In the genomic region with DNA sequence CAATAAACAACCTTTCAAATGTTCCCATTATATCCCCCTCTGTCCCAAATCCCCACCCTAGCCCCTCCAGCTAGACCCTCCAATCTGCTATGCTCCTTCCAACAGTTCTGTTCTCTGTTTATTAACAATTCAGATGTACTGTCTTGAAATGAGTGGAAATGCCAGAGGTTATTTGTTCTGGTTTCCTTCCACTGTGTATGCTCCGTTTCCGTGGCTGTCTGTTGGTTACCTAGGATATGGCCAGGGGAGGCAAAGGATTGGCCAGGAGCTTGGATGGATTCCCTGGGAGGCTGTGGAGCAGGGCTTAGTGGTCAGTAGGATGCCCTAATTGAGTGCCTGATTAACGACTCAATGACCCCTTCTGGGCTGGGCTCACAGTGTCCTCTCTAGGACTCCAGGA, we compare ENCODE assay signal across 1 cellular context.
TF ChIP-seq lines count a peak whose summit lies in the region.

No MANE protein-coding gene starts in this region.

TF ChIP-seq in HepG2, 621 proteins besides CTCF, POLR2A, EP300 and RAD21 (continued from another document):
- TF ChIP-seq, protein P1, sequence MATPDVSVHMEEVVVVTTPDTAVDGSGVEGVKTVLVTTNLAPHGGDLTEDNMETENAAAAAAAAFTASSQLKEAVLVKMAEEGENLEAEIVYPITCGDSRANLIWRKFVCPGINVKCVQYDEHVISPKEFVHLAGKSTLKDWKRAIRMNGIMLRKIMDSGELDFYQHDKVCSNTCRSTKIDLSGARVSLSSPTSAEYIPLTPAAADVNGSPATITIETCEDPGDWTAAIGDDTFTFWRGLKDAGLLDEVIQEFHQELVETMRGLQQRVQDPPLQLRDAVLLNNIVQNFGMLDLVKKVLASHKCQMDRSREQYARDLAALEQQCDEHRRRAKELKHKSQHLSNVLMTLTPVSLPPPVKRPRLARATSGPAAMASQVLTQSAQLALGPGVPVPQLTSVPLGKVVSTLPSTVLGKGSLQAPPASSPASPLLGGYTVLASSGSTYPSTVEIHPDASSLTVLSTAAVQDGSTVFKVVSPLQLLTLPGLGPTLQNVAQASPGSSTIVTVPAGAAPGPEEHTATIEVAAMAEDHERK (CRISPR knock-in tag; IDR thresholded peaks at IDR 0.05; ENCODE audit: low read depth), result no peak
- TF ChIP-seq SAFB2 (CRISPR knock-in tag; IDR thresholded peaks at IDR 0.05; ENCODE audit: borderline replicate concordance, low read depth) (no peak), ZNF550 (CRISPR knock-in tag; IDR thresholded peaks at IDR 0.05; ENCODE audit: borderline replicate concordance) (no peak), CBX5 (CRISPR knock-in tag; IDR thresholded peaks at IDR 0.05; ENCODE audit: borderline replicate concordance) (no peak), ATF1 (CRISPR knock-in tag; IDR thresholded peaks at IDR 0.05) (no peak)
